Comparison of ENCODE assay signal across 18 cellular contexts in genomic region chr18:44835555-44836156, GRCh38.
DNase-seq lines count a peak whose midpoint lies in the region; TF ChIP-seq lines count a peak whose summit lies in the region.
"Had no signal": no experiment of that assay in that cellular context is flagged by ENCODE, and none has a peak within 500 bp of the region (broad histone marks: within the 10 kb centered on the region; RNA-seq: fewer than 3 reads in every experiment).

No MANE protein-coding gene starts in this region.

- H3K27me3 Mint-ChIP-seq in endodermal cell (ENCODE audit: insufficient read depth) = no peaks in the 10 kb centered on the region
- H3K27me3 Mint-ChIP-seq in nephron (ENCODE audit: low read depth) = no peaks in the 10 kb centered on the region
- H3K27me3 Mint-ChIP-seq: activated CD8-positive, alpha-beta T cell treated with anti-CD3 and anti-CD28 coated beads for 36 hours; CD4-positive, CD25-positive, alpha-beta regulatory T cell had no signal

- no peak overlapping the region for H3K27ac Mint-ChIP-seq in endodermal cell
- peak overlapping the region; percentile 83 to 89 (median 87) for H3K27ac Mint-ChIP-seq in nephron
- H3K27ac Mint-ChIP-seq: activated CD8-positive, alpha-beta T cell treated with anti-CD3 and anti-CD28 coated beads for 36 hours had no signal

- H3K27me3 ChIP-seq in endodermal cell (ENCODE audit: control insufficient read depth, insufficient read depth, low read length, poor library complexity, severe bottlenecking) (no peaks in the 10 kb centered on the region), thyroid gland (no peaks in the 10 kb centered on the region), brain microvascular endothelial cell (replicated peaks) (no peaks in the 10 kb centered on the region)
- H3K27me3 ChIP-seq: Peyer's patch had no signal

- peaks cover 10% of the 10 kb centered on the region for H3K4me1 ChIP-seq in endodermal cell (ENCODE audit: control insufficient read depth, insufficient read depth, low read length)
- peaks cover 10 to 46% of the 10 kb centered on the region in 2 donors for H3K4me1 ChIP-seq in thyroid gland

- TF ChIP-seq POLR2A in thyroid gland (IDR thresholded peaks at IDR 0.05) = no peak

- 63 to 89% methylated on average over 5 to 7 of the region's 7 CpGs for WGBS in endodermal cell (ENCODE audit: insufficient coverage in 1 of 2, insufficient read length in 1 of 2), 2 experiments
- 30 to 36% methylated on average over 7 of the region's 7 CpGs for WGBS in thyroid gland, 2 donors

- H3K4me3 ChIP-seq in endodermal cell (ENCODE audit: low read length) = no peak overlapping the region
- no peak overlapping the region for H3K4me3 ChIP-seq in thyroid gland (replicated peaks in 1 of 3)
- H3K4me3 ChIP-seq in brain microvascular endothelial cell (ENCODE audit: low read depth, low read length) = no peak overlapping the region
- H3K4me3 ChIP-seq: Peyer's patch had no signal

- H3K4me1 Mint-ChIP-seq in endodermal cell = peaks cover 23% of the 10 kb centered on the region
- H3K4me1 Mint-ChIP-seq in nephron = peaks cover 90% of the 10 kb centered on the region

- no peaks in the 10 kb centered on the region for H3K9me3 ChIP-seq in endodermal cell (ENCODE audit: control insufficient read depth, low read length)
- H3K9me3 ChIP-seq in thyroid gland = no peaks in the 10 kb centered on the region
- H3K9me3 ChIP-seq: Peyer's patch had no signal

- TF ChIP-seq CTCF in endodermal cell (conservative IDR thresholded peaks at IDR 0.05) (no peak), nephron (IDR thresholded peaks at IDR 0.05; ENCODE audit: unreplicated experiment in 3 of 3) (no peak), thyroid gland (IDR thresholded peaks at IDR 0.05) (peak in 2 of 6 experiments; percentile 20 to 21), brain microvascular endothelial cell (IDR thresholded peaks at IDR 0.05; ENCODE audit: low read depth, low read length, missing control alignments) (no peak)

- H3K36me3 ChIP-seq in endodermal cell (ENCODE audit: control insufficient read depth, insufficient read depth, low read length) (no peaks in the 10 kb centered on the region), thyroid gland (no peaks in the 10 kb centered on the region), brain microvascular endothelial cell (replicated peaks) (no peaks in the 10 kb centered on the region)
- H3K36me3 ChIP-seq: Peyer's patch had no signal

- in situ Hi-C loops in brain microvascular endothelial cell (cut with HindIII; ENCODE audit: low pct_ligation_motif_present, low sequenced_read_pairs) = no loop called here

- no peaks in the 10 kb centered on the region for H3K36me3 Mint-ChIP-seq in endodermal cell (ENCODE audit: low read depth)
- H3K36me3 Mint-ChIP-seq in nephron (ENCODE audit: low read depth) = peaks cover 4% of the 10 kb centered on the region
- H3K36me3 Mint-ChIP-seq: CD4-positive, CD25-positive, alpha-beta regulatory T cell had no signal

- no peak overlapping the region for H3K9ac ChIP-seq in endodermal cell (ENCODE audit: extremely low read depth, low read length, poor library complexity, severe bottlenecking)

- DNase-seq in NCI-H526 (lab: John Stamatoyannopoulos, UW) (peak; percentile 37 to 53), NCI-H526 treated with DMSO at 0.1 percent for 48 hours (lab: John Stamatoyannopoulos, UW) (no peak), endodermal cell (no peak), thyroid gland (peak; percentile 64 to 75), SW480 (ENCODE audit: low spot score) (no peak), brain microvascular endothelial cell (no peak)
- no peak for DNase-seq in stimulated activated CD4-positive, alpha-beta T cell treated with anti-CD3 and anti-CD28 coated beads, Interleukin-12 subunit alpha, Interleukin-12 subunit beta, amount 100 ng/mL, for 4 hours
- DNase-seq: activated CD8-positive, alpha-beta T cell treated with anti-CD3 and anti-CD28 coated beads for 36 hours; EL; left colon; naive thymus-derived CD4-positive, alpha-beta T cell; NCI-H1694 treated with DMSO at 0.1 percent for 48 hours; NCI-H524 treated with DMSO at 0.1 percent for 48 hours; Peyer's patch; stimulated activated CD4-positive, alpha-beta T cell treated with anti-CD3 and anti-CD28 coated beads, Interleukin-2, amount 100 ng/mL, for 24 hours; SW 1271 had no signal

- H3K9me3 Mint-ChIP-seq in endodermal cell (no peaks in the 10 kb centered on the region), nephron (no peaks in the 10 kb centered on the region)
- H3K9me3 Mint-ChIP-seq: activated CD8-positive, alpha-beta T cell treated with anti-CD3 and anti-CD28 coated beads for 36 hours; CD4-positive, CD25-positive, alpha-beta regulatory T cell had no signal

- intact Hi-C loops in thyroid gland (cut with DNase I) = no loop called here

- H3K27ac ChIP-seq in endodermal cell (ENCODE audit: low read depth, low read length) = peak overlapping the region; percentile 26
- peak overlapping the region; percentile 46 to 62 (median 56) for H3K27ac ChIP-seq in thyroid gland
- no peak overlapping the region for H3K27ac ChIP-seq in brain microvascular endothelial cell
- H3K27ac ChIP-seq: Peyer's patch had no signal

- H3K4me3 Mint-ChIP-seq in endodermal cell (no peak overlapping the region), nephron (no peak overlapping the region)
- H3K4me3 Mint-ChIP-seq: activated CD8-positive, alpha-beta T cell treated with anti-CD3 and anti-CD28 coated beads for 36 hours; CD4-positive, CD25-positive, alpha-beta regulatory T cell; naive thymus-derived CD4-positive, alpha-beta T cell had no signal

Comparison
In these comparisons a context has a peak if more than half of its experiments do, and no peak if none do; other contexts are left out.
1. DNase-seq: peak in NCI-H526 (2 of 2) and thyroid gland (2 of 2); none in NCI-H526 treated with DMSO at 0.1 percent for 48 hours (single experiment), endodermal cell (single experiment), SW480 (single experiment), stimulated activated CD4-positive, alpha-beta T cell treated with anti-CD3 and anti-CD28 coated beads, Interleukin-12 subunit alpha, Interleukin-12 subunit beta, amount 100 ng/mL, for 4 hours (single experiment) and brain microvascular endothelial cell (single experiment).